1 cellular context compared by ENCODE assay signal in genomic region chr1:64478594-64479248, GRCh38.
TF ChIP-seq lines count a peak whose summit lies in the region.

No MANE protein-coding gene starts in this region.

TF ChIP-seq in SK-N-SH, 30 proteins besides CTCF, POLR2A, EP300 and RAD21 (continued from another document):
- no peak for TF ChIP-seq GABPA (IDR thresholded peaks at IDR 0.05; ENCODE audit: low read depth)
- TF ChIP-seq RCOR1 (IDR thresholded peaks at IDR 0.05; ENCODE audit: low read length) = no peak
- no peak for TF ChIP-seq FOSL2 (IDR thresholded peaks at IDR 0.05; ENCODE audit: borderline replicate concordance, low read depth)
